Comparison of ENCODE assay signal across 13 cellular contexts in the genomic region with DNA sequence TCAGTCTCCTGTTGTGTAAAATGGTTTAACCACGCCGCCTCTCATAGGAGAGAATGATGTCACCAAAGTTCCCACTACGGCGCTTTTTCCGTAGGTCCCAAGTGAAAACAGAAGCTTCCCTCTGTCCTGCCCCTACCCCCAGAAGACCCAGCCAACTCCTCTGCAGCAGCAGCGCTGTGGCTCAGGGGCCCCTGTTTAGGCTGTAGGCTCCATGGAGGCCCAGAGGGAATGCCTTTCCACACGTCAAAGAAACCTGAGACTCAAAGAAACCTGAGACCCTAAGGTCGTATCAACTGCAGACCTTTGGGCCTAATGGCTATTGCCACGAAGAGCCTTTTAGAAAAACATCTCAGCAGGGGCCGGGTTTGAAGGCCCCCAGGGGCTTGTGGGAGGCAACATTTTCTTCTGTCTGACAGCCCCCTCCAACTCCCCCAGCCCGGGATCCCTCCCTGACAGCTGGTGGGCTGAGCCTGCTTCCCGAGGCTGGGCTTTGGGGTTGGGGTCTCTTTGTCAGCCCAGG. TPM values are rescaled to one million over a fixed set of nuclear protein-coding genes. Genes with fewer than 3 reads are reported as not detected.
DNase-seq lines count a peak whose midpoint lies in the region; ATAC-seq and TF ChIP-seq lines count a peak whose summit lies in the region.
"Had no signal": no experiment of that assay in that cellular context is flagged by ENCODE, and none has a peak within 500 bp of the region (broad histone marks: within the 10 kb centered on the region; RNA-seq: fewer than 3 reads in every experiment).

No MANE protein-coding gene starts in this region.

- peak overlapping the region; percentile 96 for H3K27ac Mint-ChIP-seq in activated CD8-positive, alpha-beta memory T cell treated with anti-CD3 and anti-CD28 coated beads, Interleukin-2, amount 10 ng/mL, durations not matched to agents 7 days and 5 days
- peak overlapping the region; percentile 78 to 99 for H3K27ac Mint-ChIP-seq in T-cell

- no peak overlapping the region for H3K4me3 ChIP-seq in iPS-20b (ENCODE audit: low read length)
- H3K4me3 ChIP-seq: gastroesophageal sphincter, Peyer's patch had no signal

- no peaks in the 10 kb centered on the region for H3K27me3 ChIP-seq in iPS-20b (ENCODE audit: insufficient read depth, low read length)
- H3K27me3 ChIP-seq: Peyer's patch had no signal

- no peak for ATAC-seq in activated CD8-positive, alpha-beta memory T cell treated with anti-CD3 and anti-CD28 coated beads, Interleukin-2, amount 10 ng/mL, durations not matched to agents 7 days and 5 days
- ATAC-seq in T-cell (replicated peaks in 1 of 4) (no peak), SK-N-SH treated with all-trans-retinoic acid at 6 μM for 48 hours (no peak), HG03439 (IDR thresholded peaks at IDR 0.05; ENCODE audit: unreplicated experiment) (no peak), GM21526 (IDR thresholded peaks at IDR 0.05; ENCODE audit: low FRiP score, unreplicated experiment) (no peak)
- ATAC-seq: gastroesophageal sphincter had no signal

- no peaks in the 10 kb centered on the region for H3K27me3 Mint-ChIP-seq in activated CD8-positive, alpha-beta memory T cell treated with anti-CD3 and anti-CD28 coated beads, Interleukin-2, amount 10 ng/mL, durations not matched to agents 7 days and 5 days
- H3K27me3 Mint-ChIP-seq in T-cell, result no peaks in the 10 kb centered on the region

- POLR2A ChIA-PET in T-cell (lab: Charles Lee), result interaction anchor here in 1 of 2 donors (0.6 to 0.7 kb wide), 2 partner anchors 42 to 176 kb away, joined by 3 to 7 read pairs; no protein-coding TSS in a partner anchor

- H3K4me1 ChIP-seq in iPS-20b (ENCODE audit: insufficient read depth, low read length), result peaks cover 3% of the 10 kb centered on the region; the same call in 1 of the 2 replicates

- H3K9me3 Mint-ChIP-seq in activated CD8-positive, alpha-beta memory T cell treated with anti-CD3 and anti-CD28 coated beads, Interleukin-2, amount 10 ng/mL, durations not matched to agents 7 days and 5 days (ENCODE audit: low read depth), result no peaks in the 10 kb centered on the region
- H3K9me3 Mint-ChIP-seq in T-cell, result no peaks in the 10 kb centered on the region

- H3K4me1 Mint-ChIP-seq in activated CD8-positive, alpha-beta memory T cell treated with anti-CD3 and anti-CD28 coated beads, Interleukin-2, amount 10 ng/mL, durations not matched to agents 7 days and 5 days, result peaks cover 57% of the 10 kb centered on the region
- H3K4me1 Mint-ChIP-seq in T-cell, result peaks cover 55 to 65% (median 63%) of the 10 kb centered on the region in 3 donors

- no peaks in the 10 kb centered on the region for H3K9me3 ChIP-seq in iPS-20b (ENCODE audit: insufficient read depth, low read depth, low read length)
- H3K9me3 ChIP-seq: gastroesophageal sphincter, Peyer's patch had no signal

- peak; percentile 49 for DNase-seq in activated CD8-positive, alpha-beta memory T cell treated with anti-CD3 and anti-CD28 coated beads, Interleukin-2, amount 10 ng/mL, durations not matched to agents 7 days and 5 days
- no peak for DNase-seq in activated CD8-positive, alpha-beta memory T cell treated with anti-CD3 and anti-CD28 coated beads, Interleukin-2, amount 50 U/mL, for 4 hours
- no peak for DNase-seq in T-cell
- DNase-seq in stimulated activated CD8-positive, alpha-beta memory T cell treated with anti-CD3 and anti-CD28 coated beads, Interleukin-4, amount 100 ng/mL, for 24 hours (ENCODE audit: low read depth), result peak; percentile 12
- DNase-seq: GOT3, MV-4-11, NCI-H345, Peyer's patch had no signal

- H3K9ac ChIP-seq in iPS-20b (ENCODE audit: low read depth, low read length), result peak overlapping the region; percentile 25; the same call in 1 of the 2 replicates

- H3K4me3 Mint-ChIP-seq in activated CD8-positive, alpha-beta memory T cell treated with anti-CD3 and anti-CD28 coated beads, Interleukin-2, amount 10 ng/mL, durations not matched to agents 7 days and 5 days, result peak overlapping the region; percentile 85
- H3K4me3 Mint-ChIP-seq in T-cell, result peak overlapping the region in 1 of 3 donors; percentile 83

- no peaks in the 10 kb centered on the region for H3K36me3 ChIP-seq in iPS-20b (ENCODE audit: insufficient read depth, low read depth, low read length)
- H3K36me3 ChIP-seq: gastroesophageal sphincter, Peyer's patch had no signal

- CTCF ChIA-PET in activated CD8-positive, alpha-beta memory T cell treated with anti-CD3 and anti-CD28 coated beads, Interleukin-2, amount 10 ng/mL, durations not matched to agents 7 days and 5 days (lab: Charles Lee), result interaction anchor here (0.8 to 2.3 kb wide), 4 partner anchors 28 to 73 kb away, joined by 3 to 14 read pairs (median 5); no protein-coding TSS in a partner anchor
- CTCF ChIA-PET in T-cell (lab: Charles Lee), result no interaction called here

- H3K27ac ChIP-seq in iPS-20b (ENCODE audit: low read length), result no peak overlapping the region
- H3K27ac ChIP-seq: gastroesophageal sphincter, Peyer's patch had no signal

- H3K36me3 Mint-ChIP-seq in activated CD8-positive, alpha-beta memory T cell treated with anti-CD3 and anti-CD28 coated beads, Interleukin-2, amount 10 ng/mL, durations not matched to agents 7 days and 5 days, result peaks cover 60% of the 10 kb centered on the region
- H3K36me3 Mint-ChIP-seq in T-cell, result peaks cover 6% of the 10 kb centered on the region

TF ChIP-seq in SK-N-SH treated with all-trans-retinoic acid at 6 μM for 48 hours, 23 proteins besides CTCF, POLR2A, EP300 and RAD21 (continues in another document):
- no peak for TF ChIP-seq RARB (CRISPR knock-in tag; IDR thresholded peaks at IDR 0.05)
- TF ChIP-seq, protein P1, sequence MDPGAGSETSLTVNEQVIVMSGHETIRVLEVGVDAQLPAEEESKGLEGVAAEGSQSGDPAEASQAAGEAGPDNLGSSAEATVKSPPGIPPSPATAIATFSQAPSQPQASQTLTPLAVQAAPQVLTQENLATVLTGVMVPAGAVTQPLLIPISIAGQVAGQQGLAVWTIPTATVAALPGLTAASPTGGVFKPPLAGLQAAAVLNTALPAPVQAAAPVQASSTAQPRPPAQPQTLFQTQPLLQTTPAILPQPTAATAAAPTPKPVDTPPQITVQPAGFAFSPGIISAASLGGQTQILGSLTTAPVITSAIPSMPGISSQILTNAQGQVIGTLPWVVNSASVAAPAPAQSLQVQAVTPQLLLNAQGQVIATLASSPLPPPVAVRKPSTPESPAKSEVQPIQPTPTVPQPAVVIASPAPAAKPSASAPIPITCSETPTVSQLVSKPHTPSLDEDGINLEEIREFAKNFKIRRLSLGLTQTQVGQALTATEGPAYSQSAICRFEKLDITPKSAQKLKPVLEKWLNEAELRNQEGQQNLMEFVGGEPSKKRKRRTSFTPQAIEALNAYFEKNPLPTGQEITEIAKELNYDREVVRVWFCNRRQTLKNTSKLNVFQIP (CRISPR knock-in tag; IDR thresholded peaks at IDR 0.05; ENCODE audit: borderline replicate concordance, low read depth), result no peak
- no peak for TF ChIP-seq TSHZ2 (CRISPR knock-in tag; IDR thresholded peaks at IDR 0.05)
- TF ChIP-seq ZNF8 (CRISPR knock-in tag; IDR thresholded peaks at IDR 0.05), result no peak
- TF ChIP-seq, protein P2, sequence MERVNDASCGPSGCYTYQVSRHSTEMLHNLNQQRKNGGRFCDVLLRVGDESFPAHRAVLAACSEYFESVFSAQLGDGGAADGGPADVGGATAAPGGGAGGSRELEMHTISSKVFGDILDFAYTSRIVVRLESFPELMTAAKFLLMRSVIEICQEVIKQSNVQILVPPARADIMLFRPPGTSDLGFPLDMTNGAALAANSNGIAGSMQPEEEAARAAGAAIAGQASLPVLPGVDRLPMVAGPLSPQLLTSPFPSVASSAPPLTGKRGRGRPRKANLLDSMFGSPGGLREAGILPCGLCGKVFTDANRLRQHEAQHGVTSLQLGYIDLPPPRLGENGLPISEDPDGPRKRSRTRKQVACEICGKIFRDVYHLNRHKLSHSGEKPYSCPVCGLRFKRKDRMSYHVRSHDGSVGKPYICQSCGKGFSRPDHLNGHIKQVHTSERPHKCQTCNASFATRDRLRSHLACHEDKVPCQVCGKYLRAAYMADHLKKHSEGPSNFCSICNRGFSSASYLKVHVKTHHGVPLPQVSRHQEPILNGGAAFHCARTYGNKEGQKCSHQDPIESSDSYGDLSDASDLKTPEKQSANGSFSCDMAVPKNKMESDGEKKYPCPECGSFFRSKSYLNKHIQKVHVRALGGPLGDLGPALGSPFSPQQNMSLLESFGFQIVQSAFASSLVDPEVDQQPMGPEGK (CRISPR knock-in tag; IDR thresholded peaks at IDR 0.05; ENCODE audit: borderline replicate concordance), result no peak
- TF ChIP-seq OSR1 (CRISPR knock-in tag; IDR thresholded peaks at IDR 0.05), result no peak
- TF ChIP-seq CSDC2 (CRISPR knock-in tag; IDR thresholded peaks at IDR 0.05), result no peak
- no peak for TF ChIP-seq PPARA (CRISPR knock-in tag; IDR thresholded peaks at IDR 0.05; ENCODE audit: borderline replicate concordance)
- TF ChIP-seq ZC3H10 (CRISPR knock-in tag; IDR thresholded peaks at IDR 0.05), result no peak
- no peak for TF ChIP-seq ARNTL (CRISPR knock-in tag; IDR thresholded peaks at IDR 0.05; ENCODE audit: borderline replicate concordance, low read depth)
- TF ChIP-seq TOX (CRISPR knock-in tag; IDR thresholded peaks at IDR 0.05; ENCODE audit: borderline replicate concordance), result no peak
- TF ChIP-seq ZFP3 (CRISPR knock-in tag; IDR thresholded peaks at IDR 0.05), result no peak

RNA-seq across cellular contexts. Expression of gene MEAK7, which starts 43.1 kb away (rescaled TPM):
- total RNA-seq in activated CD8-positive, alpha-beta memory T cell treated with anti-CD3 and anti-CD28 coated beads, Interleukin-2, amount 10 ng/mL, durations not matched to agents 7 days and 5 days, result 10 to 100 TPM; 37.9 to 73.9 TPM
- total RNA-seq in T-cell, result 10 to 100 TPM in 3 of 5 donors, 1 to 10 TPM in 2; 6.2 to 12.3 (median 10.2) TPM

Comparison
In these comparisons a context has a peak if more than half of its experiments do, and no peak if none do; other contexts are left out.
1. DNase-seq: peak in activated CD8-positive, alpha-beta memory T cell treated with anti-CD3 and anti-CD28 coated beads, Interleukin-2, amount 10 ng/mL, durations not matched to agents 7 days and 5 days (single experiment) and stimulated activated CD8-positive, alpha-beta memory T cell treated with anti-CD3 and anti-CD28 coated beads, Interleukin-4, amount 100 ng/mL, for 24 hours (single experiment); none in activated CD8-positive, alpha-beta memory T cell treated with anti-CD3 and anti-CD28 coated beads, Interleukin-2, amount 50 U/mL, for 4 hours (single experiment) and T-cell (0 of 34).